14 cellular contexts compared by ENCODE assay signal in the genomic region with DNA sequence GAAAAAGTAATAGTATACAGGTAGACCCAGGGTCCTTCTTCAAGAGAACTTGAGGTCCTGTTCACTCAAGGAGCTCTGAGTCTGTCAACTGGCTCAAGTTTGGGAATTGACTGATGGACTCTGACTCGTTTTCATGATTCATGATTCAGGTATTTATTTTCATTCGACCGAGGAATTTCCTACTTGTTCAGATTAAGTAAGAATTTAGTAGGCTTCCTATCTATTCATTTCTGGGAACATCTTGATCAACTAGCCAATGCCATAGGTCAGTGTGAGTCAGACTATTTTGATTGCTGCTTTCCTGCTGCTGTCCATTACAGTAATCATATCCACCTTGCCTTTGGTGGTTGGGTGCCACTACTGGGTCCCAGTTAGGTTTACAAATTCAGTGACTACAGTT. TPM values are rescaled to one million over a fixed set of nuclear protein-coding genes. Genes with fewer than 3 reads are reported as not detected.
DNase-seq lines count a peak whose midpoint lies in the region; ATAC-seq and TF ChIP-seq lines count a peak whose summit lies in the region.
"Had no signal": no experiment of that assay in that cellular context is flagged by ENCODE, and none has a peak within 500 bp of the region (broad histone marks: within the 10 kb centered on the region; RNA-seq: fewer than 3 reads in every experiment).

No MANE protein-coding gene starts in this region.

- H3K4me3 ChIP-seq in RWPE2 (ENCODE audit: severe bottlenecking) (no peak overlapping the region), osteoblast (ENCODE audit: insufficient read depth, low read length) (no peak overlapping the region), colonic mucosa (no peak overlapping the region)

- H3K27ac Mint-ChIP-seq in activated CD8-positive, alpha-beta T cell treated with anti-CD3 and anti-CD28 coated beads for 36 hours: no peak overlapping the region
- no peak overlapping the region for H3K27ac Mint-ChIP-seq in activated naive CD8-positive, alpha-beta T cell treated with anti-CD3 and anti-CD28 coated beads for 36 hours

- no peak for TF ChIP-seq CTCF in RWPE2 (IDR thresholded peaks at IDR 0.05; ENCODE audit: poor library complexity, severe bottlenecking)
- TF ChIP-seq CTCF in osteoblast (IDR thresholded peaks at IDR 0.05; ENCODE audit: extremely low read depth, low read depth, low read length): no peak
- TF ChIP-seq CTCF in colonic mucosa (IDR thresholded peaks at IDR 0.05): no peak
- TF ChIP-seq CTCF in activated CD8-positive, alpha-beta T cell treated with anti-CD3 and anti-CD28 coated beads for 36 hours (IDR thresholded peaks at IDR 0.05): no peak

- peak overlapping the region; percentile 84 for H3K27ac ChIP-seq in RWPE2 (ENCODE audit: poor library complexity, severe bottlenecking)
- H3K27ac ChIP-seq in osteoblast (ENCODE audit: low read depth, low read length): peak overlapping the region; percentile 65
- H3K27ac ChIP-seq in colonic mucosa: no peak overlapping the region

- H3K27me3 ChIP-seq in RWPE2 (ENCODE audit: insufficient read depth, poor library complexity, severe bottlenecking) (no peaks in the 10 kb centered on the region), osteoblast (ENCODE audit: insufficient read depth, low read length) (no peaks in the 10 kb centered on the region), colonic mucosa (no peaks in the 10 kb centered on the region)

- H3K4me2 ChIP-seq in osteoblast (ENCODE audit: insufficient read depth, low read length): peak overlapping the region; percentile 34

- no peaks in the 10 kb centered on the region for H3K9me3 Mint-ChIP-seq in activated CD8-positive, alpha-beta T cell treated with anti-CD3 and anti-CD28 coated beads for 36 hours
- H3K9me3 Mint-ChIP-seq in activated naive CD8-positive, alpha-beta T cell treated with anti-CD3 and anti-CD28 coated beads for 36 hours: no peaks in the 10 kb centered on the region
- H3K9me3 Mint-ChIP-seq: H9 had no signal

- CTCF ChIA-PET in activated CD8-positive, alpha-beta T cell treated with anti-CD3 and anti-CD28 coated beads for 36 hours (lab: Charles Lee): no interaction called here

- no peaks in the 10 kb centered on the region for H3K27me3 Mint-ChIP-seq in activated CD8-positive, alpha-beta T cell treated with anti-CD3 and anti-CD28 coated beads for 36 hours
- H3K27me3 Mint-ChIP-seq in activated naive CD8-positive, alpha-beta T cell treated with anti-CD3 and anti-CD28 coated beads for 36 hours: no peaks in the 10 kb centered on the region

- H3K36me3 ChIP-seq in RWPE2 (ENCODE audit: low read depth) (no peaks in the 10 kb centered on the region), osteoblast (ENCODE audit: insufficient read depth, low read length) (no peaks in the 10 kb centered on the region), colonic mucosa (no peaks in the 10 kb centered on the region)

- POLR2A ChIA-PET in activated CD8-positive, alpha-beta T cell treated with anti-CD3 and anti-CD28 coated beads for 36 hours (lab: Charles Lee): no interaction called here

- H3K36me3 Mint-ChIP-seq in activated CD8-positive, alpha-beta T cell treated with anti-CD3 and anti-CD28 coated beads for 36 hours (ENCODE audit: low read depth): no peaks in the 10 kb centered on the region
- no peaks in the 10 kb centered on the region for H3K36me3 Mint-ChIP-seq in activated naive CD8-positive, alpha-beta T cell treated with anti-CD3 and anti-CD28 coated beads for 36 hours

- no peaks in the 10 kb centered on the region for H3K4me1 Mint-ChIP-seq in activated CD8-positive, alpha-beta T cell treated with anti-CD3 and anti-CD28 coated beads for 36 hours (ENCODE audit: low read depth)
- H3K4me1 Mint-ChIP-seq in activated naive CD8-positive, alpha-beta T cell treated with anti-CD3 and anti-CD28 coated beads for 36 hours: peaks cover 2% of the 10 kb centered on the region

- H3K4me3 Mint-ChIP-seq in activated CD8-positive, alpha-beta T cell treated with anti-CD3 and anti-CD28 coated beads for 36 hours: no peak overlapping the region
- no peak overlapping the region for H3K4me3 Mint-ChIP-seq in activated naive CD8-positive, alpha-beta T cell treated with anti-CD3 and anti-CD28 coated beads for 36 hours
- H3K4me3 Mint-ChIP-seq: H9 had no signal

- H4K20me1 ChIP-seq in osteoblast (ENCODE audit: insufficient read depth, low read length): no peaks in the 10 kb centered on the region

- H3K9me3 ChIP-seq in RWPE2 (ENCODE audit: severe bottlenecking) (no peaks in the 10 kb centered on the region), osteoblast (ENCODE audit: low read depth, low read length) (no peaks in the 10 kb centered on the region), colonic mucosa (no peaks in the 10 kb centered on the region)

- ATAC-seq in RWPE2 (ENCODE audit: low read depth) (peak; percentile 95), esophagus mucosa (peak; percentile 73)
- no peak for ATAC-seq in activated CD8-positive, alpha-beta T cell treated with anti-CD3 and anti-CD28 coated beads for 36 hours

- no peak overlapping the region for H2AFZ ChIP-seq in osteoblast (ENCODE audit: low read length)

- intact Hi-C loops in colonic mucosa (cut with DNase I): no loop called here
- intact Hi-C loops in activated CD8-positive, alpha-beta T cell treated with anti-CD3 and anti-CD28 coated beads for 36 hours (cut with micrococcal nuclease): no loop called here

- H3K4me1 ChIP-seq in RWPE2 (ENCODE audit: insufficient read depth, poor library complexity, severe bottlenecking): peaks cover 14% of the 10 kb centered on the region
- H3K4me1 ChIP-seq in osteoblast (ENCODE audit: insufficient read depth, low read length): peaks cover 28% of the 10 kb centered on the region
- H3K4me1 ChIP-seq in colonic mucosa: no peaks in the 10 kb centered on the region

- DNase-seq in ELR (ENCODE audit: low read depth) (peak; percentile 94), RWPE2 (ENCODE audit: low spot score) (no peak), osteoblast (ENCODE audit: insufficient read length, low spot score, missing footprints) (peak; percentile 92), SHP77 treated with DMSO at 0.1 percent for 48 hours (lab: John Stamatoyannopoulos, UW) (no peak), colonic mucosa (no peak)
- DNase-seq in activated CD8-positive, alpha-beta T cell treated with anti-CD3 and anti-CD28 coated beads for 36 hours: no peak
- DNase-seq in activated naive CD8-positive, alpha-beta T cell treated with anti-CD3 and anti-CD28 coated beads for 36 hours: no peak
- DNase-seq: activated CD4-positive, alpha-beta T cell treated with anti-CD3 and anti-CD28 coated beads, Interleukin-2, amount 50 U/mL, for 4 hours; DMS79; NCI-H187; stimulated activated naive CD4-positive, alpha-beta T cell treated with Interleukin-2 at 50 U/mL for 16 hours had no signal

- H3K9ac ChIP-seq in colonic mucosa (ENCODE audit: low read depth in 2 of 2, low read length in 2 of 2): no peak overlapping the region

- no peaks in the 10 kb centered on the region for H3K79me2 ChIP-seq in osteoblast (ENCODE audit: insufficient read depth, low read length)

RNA-seq across cellular contexts. Expression of gene FAM186A, which starts 6.1 kb away (rescaled TPM):
- total RNA-seq in esophagus mucosa (not detected), osteoblast (not detected in 2 replicates), colonic mucosa (not detected)
- not detected for total RNA-seq in activated CD8-positive, alpha-beta T cell treated with anti-CD3 and anti-CD28 coated beads for 36 hours
- total RNA-seq in activated naive CD8-positive, alpha-beta T cell treated with anti-CD3 and anti-CD28 coated beads for 36 hours: not detected
- total RNA-seq: H9, mucosa of gallbladder had no signal

RNA-seq across cellular contexts. Expression of gene LARP4, which starts 10.4 kb away (rescaled TPM):
- total RNA-seq in esophagus mucosa: 35.8 TPM
- 36.5 and 37.6 TPM in 2 replicates for total RNA-seq in osteoblast
- 10 to 100 TPM; 53.3 to 53.8 TPM for total RNA-seq in colonic mucosa
- 10 to 100 TPM; 94.1 to 95.5 TPM for total RNA-seq in activated CD8-positive, alpha-beta T cell treated with anti-CD3 and anti-CD28 coated beads for 36 hours
- total RNA-seq in activated naive CD8-positive, alpha-beta T cell treated with anti-CD3 and anti-CD28 coated beads for 36 hours: 100 to 1,000 TPM; 108 to 110 TPM

Comparison
In these comparisons a context has a peak if more than half of its experiments do, and no peak if none do; other contexts are left out.
1. DNase-seq: peak in ELR (single experiment) and osteoblast (single experiment); none in RWPE2 (single experiment), SHP77 treated with DMSO at 0.1 percent for 48 hours (single experiment), colonic mucosa (single experiment), activated CD8-positive, alpha-beta T cell treated with anti-CD3 and anti-CD28 coated beads for 36 hours (single experiment) and activated naive CD8-positive, alpha-beta T cell treated with anti-CD3 and anti-CD28 coated beads for 36 hours (single experiment).